In the genomic region with DNA sequence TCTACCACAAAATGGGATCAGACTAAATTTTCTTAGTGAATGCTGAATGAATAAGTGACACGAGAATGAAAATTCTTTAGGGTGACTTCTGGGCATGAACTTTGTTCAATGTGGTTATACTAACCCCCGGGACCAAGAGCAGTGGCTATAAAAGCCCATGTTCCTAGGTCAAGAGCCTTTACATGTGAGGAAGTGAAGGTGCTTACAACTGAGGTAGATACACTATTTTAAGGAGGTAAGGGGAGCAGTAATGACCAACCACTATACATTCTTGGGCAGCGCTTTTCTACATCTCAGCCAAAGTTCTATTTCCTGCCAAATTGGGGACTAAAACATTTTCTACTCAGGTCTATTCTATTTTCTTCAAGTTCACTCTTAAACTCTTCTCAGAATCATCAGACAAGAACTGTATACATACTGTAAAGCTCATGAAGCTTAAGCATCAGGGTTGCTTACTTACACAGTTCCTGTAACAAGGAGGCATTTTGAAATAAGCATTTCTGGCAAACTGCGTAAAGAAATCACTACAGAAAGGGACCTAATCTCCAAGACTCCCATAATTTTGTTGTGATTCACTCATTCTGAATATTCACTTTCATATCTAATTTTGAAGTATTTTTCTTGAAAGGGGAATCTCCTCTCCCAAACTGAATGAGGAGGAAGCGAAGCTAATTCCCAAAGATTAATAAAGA, we compare ENCODE assay signal across 12 cellular contexts. TPM values are rescaled to one million over a fixed set of nuclear protein-coding genes. Genes with fewer than 3 reads are reported as not detected.
DNase-seq lines count a peak whose midpoint lies in the region; ATAC-seq and TF ChIP-seq lines count a peak whose summit lies in the region.
"Had no signal": no experiment of that assay in that cellular context is flagged by ENCODE, and none has a peak within 500 bp of the region (broad histone marks: within the 10 kb centered on the region; RNA-seq: fewer than 3 reads in every experiment).

No MANE protein-coding gene starts in this region.

- no peaks in the 10 kb centered on the region for H3K27me3 ChIP-seq in lung (ENCODE audit: control insufficient read depth, insufficient read depth)
- no peaks in the 10 kb centered on the region for H3K27me3 ChIP-seq in tibial artery

- peaks cover 14% of the 10 kb centered on the region for H3K4me1 Mint-ChIP-seq in activated naive CD8-positive, alpha-beta T cell (ENCODE audit: low read depth)
- H3K4me1 Mint-ChIP-seq in activated naive CD8-positive, alpha-beta T cell treated with anti-CD3 and anti-CD28 coated beads for 36 hours: peaks cover 8% of the 10 kb centered on the region
- peaks cover 22% of the 10 kb centered on the region for H3K4me1 Mint-ChIP-seq in chondrocyte (ENCODE audit: low read depth)

- H3K4me1 ChIP-seq in lung (ENCODE audit: control insufficient read depth in 2 of 2, insufficient read depth in 2 of 2, low read length in 2 of 2) (no peaks in the 10 kb centered on the region), tibial artery (peaks cover 0 to 16% (median 6%) of the 10 kb centered on the region in 4 donors)

- WGBS in lung, 2 donors: 48 to 74% methylated on average over 5 of the region's 5 CpGs

- no peak overlapping the region for H3K4me3 ChIP-seq in lung
- peak overlapping the region; percentile 71 to 80 for H3K4me3 ChIP-seq in tibial artery
- H3K4me3 ChIP-seq: SJCRH30 had no signal

- H3K36me3 Mint-ChIP-seq in activated naive CD8-positive, alpha-beta T cell: peaks cover 4% of the 10 kb centered on the region
- H3K36me3 Mint-ChIP-seq in activated naive CD8-positive, alpha-beta T cell treated with anti-CD3 and anti-CD28 coated beads for 36 hours: peaks cover 4% of the 10 kb centered on the region
- H3K36me3 Mint-ChIP-seq in chondrocyte (ENCODE audit: low read depth): peaks cover 8% of the 10 kb centered on the region

- no peak overlapping the region for H3K27ac Mint-ChIP-seq in activated naive CD8-positive, alpha-beta T cell
- H3K27ac Mint-ChIP-seq in activated naive CD8-positive, alpha-beta T cell treated with anti-CD3 and anti-CD28 coated beads for 36 hours: no peak overlapping the region
- no peak overlapping the region for H3K27ac Mint-ChIP-seq in chondrocyte (ENCODE audit: unreplicated experiment)

- no peak for DNase-seq in activated naive CD8-positive, alpha-beta T cell treated with anti-CD3 and anti-CD28 coated beads for 36 hours
- no peak for DNase-seq in chondrocyte (ENCODE audit: low spot score)
- DNase-seq in lung (ENCODE audit: low spot score): no peak
- DNase-seq in tibial artery: no peak
- no peak for DNase-seq in stimulated activated CD4-positive, alpha-beta T cell treated with anti-CD3 and anti-CD28 coated beads, Interleukin-2, amount 100 ng/mL, for 48 hours
- DNase-seq in CD1c-positive myeloid dendritic cell (ENCODE audit: extremely low spot score): no peak
- DNase-seq in NCI-H2196 (lab: John Stamatoyannopoulos, UW; ENCODE audit: unreplicated experiment): no peak
- DNase-seq: adrenal gland; KG1; SJCRH30; stimulated activated naive CD4-positive, alpha-beta T cell had no signal

- H3K36me3 ChIP-seq in lung (ENCODE audit: control insufficient read depth in 2 of 2, insufficient read depth in 2 of 2, low read length in 2 of 2) (no peaks in the 10 kb centered on the region), tibial artery (no peaks in the 10 kb centered on the region)
- H3K36me3 ChIP-seq: adrenal gland, SJCRH30 had no signal

- intact Hi-C loops in tibial artery (cut with DNase I; ENCODE audit: low total_unique reads): no loop called here

- ATAC-seq in lung (ENCODE audit: insufficient read depth, low FRiP score): no peak

- H3K4me3 Mint-ChIP-seq in activated naive CD8-positive, alpha-beta T cell: peak overlapping the region; percentile 84
- H3K4me3 Mint-ChIP-seq in activated naive CD8-positive, alpha-beta T cell treated with anti-CD3 and anti-CD28 coated beads for 36 hours: no peak overlapping the region
- H3K4me3 Mint-ChIP-seq in chondrocyte (ENCODE audit: unreplicated experiment): peak overlapping the region; percentile 81

- TF ChIP-seq CTCF in chondrocyte (IDR thresholded peaks at IDR 0.05) (no peak), lung (IDR thresholded peaks at IDR 0.05; ENCODE audit: control extremely low read depth, extremely low read depth) (no peak), tibial artery (IDR thresholded peaks at IDR 0.05) (no peak)

- peaks cover 57% of the 10 kb centered on the region for H3K27me3 Mint-ChIP-seq in activated naive CD8-positive, alpha-beta T cell
- H3K27me3 Mint-ChIP-seq in activated naive CD8-positive, alpha-beta T cell treated with anti-CD3 and anti-CD28 coated beads for 36 hours: peaks cover 83% of the 10 kb centered on the region
- no peaks in the 10 kb centered on the region for H3K27me3 Mint-ChIP-seq in chondrocyte (ENCODE audit: low read depth)

- peak overlapping the region; percentile 63 to 66 for H3K27ac ChIP-seq in lung (ENCODE audit: low read depth in 1 of 2, low read length in 1 of 2)
- H3K27ac ChIP-seq in tibial artery: peak overlapping the region; percentile 88 to 92
- H3K27ac ChIP-seq: SJCRH30 had no signal

- H3K9me3 ChIP-seq in lung (ENCODE audit: control insufficient read depth in 2 of 2, insufficient read depth in 1 of 2, low read length in 1 of 2) (no peaks in the 10 kb centered on the region), tibial artery (peaks cover 0 to 6% (median 4%) of the 10 kb centered on the region in 3 donors)
- H3K9me3 ChIP-seq: SJCRH30 had no signal

- peaks cover 31% of the 10 kb centered on the region for H3K9me3 Mint-ChIP-seq in activated naive CD8-positive, alpha-beta T cell (ENCODE audit: low read depth)
- H3K9me3 Mint-ChIP-seq in activated naive CD8-positive, alpha-beta T cell treated with anti-CD3 and anti-CD28 coated beads for 36 hours: peaks cover 24% of the 10 kb centered on the region
- peaks cover 20% of the 10 kb centered on the region for H3K9me3 Mint-ChIP-seq in chondrocyte (ENCODE audit: low read depth)

RNA-seq across cellular contexts. Expression of a gene that starts 8.5 kb away (rescaled TPM):
- total RNA-seq in activated naive CD8-positive, alpha-beta T cell treated with anti-CD3 and anti-CD28 coated beads for 36 hours: not detected
- 44.0 to 44.8 TPM (median 44.7 TPM) in 3 replicates for total RNA-seq in chondrocyte
- 100 to 1,000 TPM in 1 of 2 donors, 10 to 100 TPM in 1; 43.5 to 144 TPM for total RNA-seq in lung
- 10 to 100 TPM; 13.3 to 17.4 TPM for polyA plus RNA-seq in lung

Comparison
In these comparisons a context has a peak if more than half of its experiments do, and no peak if none do; other contexts are left out.
1. RNA of a gene that starts 8.5 kb away (total RNA-seq): 43.5 to 144 TPM in lung and 44.0 to 44.8 TPM in chondrocyte; not detected in activated naive CD8-positive, alpha-beta T cell treated with anti-CD3 and anti-CD28 coated beads for 36 hours; every median in the first group is over 10 times any median in the second.